Comparison of ENCODE assay signal across 1 cellular context in genomic region chr2:43169091-43169936, GRCh38.
TF ChIP-seq lines count a peak whose summit lies in the region.

No MANE protein-coding gene starts in this region.

TF ChIP-seq in K562, 482 proteins besides CTCF, POLR2A, EP300 and RAD21 (continued from another document):
- TF ChIP-seq ZNF740 (CRISPR knock-in tag; IDR thresholded peaks at IDR 0.05) (no peak), ZNF740 (tag; IDR thresholded peaks at IDR 0.05) (0 out of 4 replicates have a peak, but pooled peaks of 1 of the 2 experiments have one; percentile 9), BHLHE40 (IDR thresholded peaks at IDR 0.05; ENCODE audit: low read length) (no peak; the same call in 1 of the 2 replicates), ZNF133 (CRISPR knock-in tag; IDR thresholded peaks at IDR 0.05) (no peak)
